In genomic region chr1:2201062-2201461, GRCh38 we compare ENCODE assay signal across 25 cellular contexts. TPM values are rescaled to one million over a fixed set of nuclear protein-coding genes. Genes with fewer than 3 reads are reported as not detected.
DNase-seq lines count a peak whose midpoint lies in the region; ATAC-seq, FAIRE-seq and TF ChIP-seq lines count a peak whose summit lies in the region.
"Had no signal": no experiment of that assay in that cellular context is flagged by ENCODE, and none has a peak within 500 bp of the region (broad histone marks: within the 10 kb centered on the region; RNA-seq: fewer than 3 reads in every experiment).

No MANE protein-coding gene starts in this region.

- no peaks in the 10 kb centered on the region for H3K9me3 Mint-ChIP-seq in stimulated activated effector memory CD8-positive, alpha-beta T cell treated with anti-CD3 and anti-CD28 coated beads, Interleukin-12 subunit alpha, Interleukin-12 subunit beta, amount 100 ng/mL, for 72 hours
- H3K9me3 Mint-ChIP-seq in nephron progenitor cell = no peaks in the 10 kb centered on the region
- H3K9me3 Mint-ChIP-seq: GM23338, HFFc6 had no signal

- no peaks in the 10 kb centered on the region for H3K27me3 ChIP-seq in BLaER1
- no peaks in the 10 kb centered on the region for H3K27me3 ChIP-seq in skeletal muscle satellite cell (ENCODE audit: control insufficient read depth, insufficient read depth, low read length)

- no peak overlapping the region for H3K27ac ChIP-seq in BLaER1
- H3K27ac ChIP-seq in RWPE1 = peak overlapping the region; percentile 97
- H3K27ac ChIP-seq in kidney (ENCODE audit: low read depth in 2 of 2, low read length in 2 of 2) = no peak overlapping the region

- no peak for DNase-seq in RWPE1 (ENCODE audit: low spot score)
- peak; percentile 71 for DNase-seq in kidney
- DNase-seq in stimulated activated effector memory CD8-positive, alpha-beta T cell treated with anti-CD3 and anti-CD28 coated beads, Interleukin-12 subunit alpha, Interleukin-12 subunit beta, amount 100 ng/mL, for 72 hours (ENCODE audit: low spot score in 2 of 2) = no peak
- no peak for DNase-seq in nephron progenitor cell
- DNase-seq in NCI-H1694 treated with DMSO at 0.1 percent for 48 hours (lab: John Stamatoyannopoulos, UW) = no peak
- DNase-seq: AML-193, DMS153, HFFc6, Karpas-422, MV-4-11, NCI-H1105 treated with DMSO at 0.1 percent for 48 hours, NCI-H2029 treated with DMSO at 0.1 percent for 48 hours, NCI-H2227 treated with DMSO at 0.1 percent for 48 hours, NCI-H510A, NCI-H69, RPMI8226, SHP77, T-helper 1 cell had no signal

- POLR2A ChIA-PET in RWPE1 (lab: Yijun Ruan, JAX; ENCODE audit: low non-redundant PET) = no interaction called here

- no peak for FAIRE-seq in kidney (lab: Jason Lieb, UNC)
- FAIRE-seq: A204.1, G401.6 had no signal

- H3K36me3 ChIP-seq in BLaER1 (no peaks in the 10 kb centered on the region), kidney (ENCODE audit: control insufficient read depth in 1 of 2, insufficient read depth in 2 of 2, low read length in 2 of 2) (no peaks in the 10 kb centered on the region), skeletal muscle satellite cell (ENCODE audit: insufficient read depth, low read length) (no peaks in the 10 kb centered on the region)
- H3K36me3 ChIP-seq: HAP-1 had no signal

- H3K27ac Mint-ChIP-seq in stimulated activated effector memory CD8-positive, alpha-beta T cell treated with anti-CD3 and anti-CD28 coated beads, Interleukin-12 subunit alpha, Interleukin-12 subunit beta, amount 100 ng/mL, for 72 hours = no peak overlapping the region
- no peak overlapping the region for H3K27ac Mint-ChIP-seq in nephron progenitor cell
- H3K27ac Mint-ChIP-seq: GM23338, HFFc6 had no signal

- TF ChIP-seq CTCF in RWPE1 (conservative IDR thresholded peaks at IDR 0.05; ENCODE audit: low read depth) (no peak), kidney (IDR thresholded peaks at IDR 0.05; ENCODE audit: borderline replicate concordance, extremely low read depth, insufficient read depth) (no peak), nephron progenitor cell (IDR thresholded peaks at IDR 0.05) (no peak)

- H3K36me3 Mint-ChIP-seq in stimulated activated effector memory CD8-positive, alpha-beta T cell treated with anti-CD3 and anti-CD28 coated beads, Interleukin-12 subunit alpha, Interleukin-12 subunit beta, amount 100 ng/mL, for 72 hours = no peaks in the 10 kb centered on the region
- H3K36me3 Mint-ChIP-seq in nephron progenitor cell (ENCODE audit: low read depth) = no peaks in the 10 kb centered on the region

- H3K4me1 Mint-ChIP-seq in stimulated activated effector memory CD8-positive, alpha-beta T cell treated with anti-CD3 and anti-CD28 coated beads, Interleukin-12 subunit alpha, Interleukin-12 subunit beta, amount 100 ng/mL, for 72 hours = peaks cover 19% of the 10 kb centered on the region
- peaks cover 48% of the 10 kb centered on the region for H3K4me1 Mint-ChIP-seq in nephron progenitor cell

- intact Hi-C loops in kidney (cut with DNase I) = no loop called here

- H3K9ac ChIP-seq in BLaER1 = no peak overlapping the region
- no peak overlapping the region for H3K9ac ChIP-seq in kidney (ENCODE audit: low read length in 2 of 2)
- H3K9ac ChIP-seq in skeletal muscle satellite cell (ENCODE audit: low read depth, low read length) = no peak overlapping the region

- H3K4me3 ChIP-seq in BLaER1 (0 out of 2 replicates have a peak overlapping the region, but pooled peaks have one; percentile 36), kidney (ENCODE audit: low read length in 2 of 2) (no peak overlapping the region), skeletal muscle satellite cell (ENCODE audit: low read length) (no peak overlapping the region)
- H3K4me3 ChIP-seq: GM23338, HAP-1 had no signal

- peaks cover 13% of the 10 kb centered on the region for H4K20me1 ChIP-seq in BLaER1

- H3K9me3 ChIP-seq in BLaER1 = no peaks in the 10 kb centered on the region
- no peaks in the 10 kb centered on the region for H3K9me3 ChIP-seq in kidney (ENCODE audit: control insufficient read depth in 1 of 2, low read length in 2 of 2)
- H3K9me3 ChIP-seq in skeletal muscle satellite cell (replicated peaks; ENCODE audit: low read length) = no peaks in the 10 kb centered on the region
- H3K9me3 ChIP-seq: HAP-1 had no signal

- peaks cover 91% of the 10 kb centered on the region for H3K4me1 ChIP-seq in BLaER1
- peaks cover 15 to 29% of the 10 kb centered on the region in 2 donors for H3K4me1 ChIP-seq in kidney (ENCODE audit: control insufficient read depth in 1 of 2, insufficient read depth in 1 of 2, low read depth in 1 of 2, low read length in 2 of 2)
- H3K4me1 ChIP-seq in skeletal muscle satellite cell (ENCODE audit: control insufficient read depth, insufficient read depth, low read length) = peaks cover 30% of the 10 kb centered on the region

- H3K4me2 ChIP-seq in BLaER1 (peak overlapping the region; percentile 92), skeletal muscle satellite cell (ENCODE audit: low read length) (peak overlapping the region; percentile 95)
- H3K4me2 ChIP-seq: GM23338 had no signal

- peaks cover 10% of the 10 kb centered on the region for H3K27me3 Mint-ChIP-seq in nephron progenitor cell (ENCODE audit: low read depth, poor library complexity)

- no peak for ATAC-seq in stimulated activated effector memory CD8-positive, alpha-beta T cell treated with anti-CD3 and anti-CD28 coated beads, Interleukin-12 subunit alpha, Interleukin-12 subunit beta, amount 100 ng/mL, for 72 hours
- no peak for ATAC-seq in HG03095 (IDR thresholded peaks at IDR 0.05; ENCODE audit: unreplicated experiment)
- ATAC-seq: GM23338 had no signal

- CTCF ChIA-PET in RWPE1 (lab: Yijun Ruan, JAX) = no interaction called here

- no peak overlapping the region for H3K4me3 Mint-ChIP-seq in stimulated activated effector memory CD8-positive, alpha-beta T cell treated with anti-CD3 and anti-CD28 coated beads, Interleukin-12 subunit alpha, Interleukin-12 subunit beta, amount 100 ng/mL, for 72 hours
- no peak overlapping the region for H3K4me3 Mint-ChIP-seq in nephron progenitor cell
- H3K4me3 Mint-ChIP-seq: GM23338, HFFc6 had no signal

RNA-seq across cellular contexts. Expression of gene FAAP20, which starts 6.5 kb away (rescaled TPM):
- 69.0 TPM for total RNA-seq in kidney
- 109 TPM for polyA plus RNA-seq in kidney (ENCODE audit: insufficient read depth, low read depth, low replicate concordance)
- 14.2 and 22.3 TPM in 2 replicates for total RNA-seq in skeletal muscle satellite cell (2012; rRNA removed)

RNA-seq across cellular contexts. Expression of gene SKI, which starts 27.1 kb away (rescaled TPM):
- total RNA-seq in kidney = 78.6 TPM
- 9.2 TPM for polyA plus RNA-seq in kidney (ENCODE audit: insufficient read depth, low read depth, low replicate concordance)
- 16.7 and 24.0 TPM in 2 replicates for total RNA-seq in skeletal muscle satellite cell (2012; rRNA removed)
